In the genomic region with DNA sequence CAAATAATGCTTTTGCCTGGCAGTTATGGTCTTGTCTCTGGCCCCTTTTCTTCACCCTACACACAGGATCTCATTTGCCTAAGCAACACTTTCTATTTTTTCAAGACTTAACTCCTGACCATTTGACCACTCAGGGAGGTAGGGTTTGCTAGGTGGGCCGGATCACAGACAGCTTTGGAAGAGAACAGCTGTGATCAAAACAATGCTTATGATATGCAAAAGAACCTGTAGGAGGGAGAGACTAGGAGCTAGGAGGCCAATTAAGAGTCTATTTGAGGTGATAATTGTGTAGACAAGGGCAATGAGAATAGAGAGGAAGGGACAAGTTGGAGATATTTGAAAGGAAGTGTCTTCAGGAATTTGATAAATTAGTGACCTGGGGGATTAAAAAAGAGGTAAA, we compare ENCODE assay signal across 27 cellular contexts.
"Had no signal": no experiment of that assay in that cellular context is flagged by ENCODE, and none has a peak within 500 bp of the region (broad histone marks: within the 10 kb centered on the region; RNA-seq: fewer than 3 reads in every experiment).

No MANE protein-coding gene starts in this region.

- H3K4me1 ChIP-seq: adrenal gland, ascending aorta, colonic mucosa, gastroesophageal sphincter, right lobe of liver, uterus had no signal

- H3K27me3 ChIP-seq: adrenal gland, ascending aorta, cardiac muscle cell, colonic mucosa, dorsolateral prefrontal cortex, right lobe of liver, uterus had no signal

- H3K27ac ChIP-seq: adrenal gland, ascending aorta, cardiac muscle cell, colonic mucosa, dorsolateral prefrontal cortex, gastroesophageal sphincter, left ventricle myocardium inferior, right lobe of liver, thoracic aorta, uterus had no signal

- H3K9me3 ChIP-seq: adrenal gland, ascending aorta, colonic mucosa, gastroesophageal sphincter, left ventricle myocardium inferior, right lobe of liver, thoracic aorta, uterus had no signal

- DNase-seq: activated CD4-positive, alpha-beta memory T cell treated with anti-CD3 and anti-CD28 coated beads for 36 hours; activated CD4-positive, alpha-beta T cell treated with anti-CD3 and anti-CD28 coated beads for 48 hours; activated CD8-positive, alpha-beta memory T cell treated with anti-CD3 and anti-CD28 coated beads, Interleukin-2, amount 50 U/mL, for 4 hours; activated effector memory CD4-positive, alpha-beta T cell treated with anti-CD3 and anti-CD28 coated beads, Interleukin-2, amount 50 U/mL, for 16 hours; activated naive CD4-positive, alpha-beta T cell treated with anti-CD3 and anti-CD28 coated beads for 36 hours; activated naive CD8-positive, alpha-beta T cell treated with anti-CD3 and anti-CD28 coated beads for 36 hours; activated T-cell treated with anti-CD3 and anti-CD28 coated beads, Interleukin-2, amount 50 U/mL, for 1 hour; adrenal gland; cerebellar nuclear complex; colonic mucosa; dorsolateral prefrontal cortex; effector memory CD4-positive, alpha-beta T cell; erythroblast; hippocampal formation; left ventricle myocardium inferior; posterior cingulate gyrus; right lobe of liver; stimulated activated CD4-positive, alpha-beta T cell treated with anti-CD3 and anti-CD28 coated beads, Interleukin-4, amount 100 ng/mL, for 24 hours; trophoblast cell; uterus had no signal

- ATAC-seq: gastroesophageal sphincter; right lobe of liver; stimulated activated effector memory CD8-positive, alpha-beta T cell treated with anti-CD3 and anti-CD28 coated beads, Interleukin-12 subunit alpha, Interleukin-12 subunit beta, amount 100 ng/mL, for 72 hours had no signal

- H3K36me3 ChIP-seq: adrenal gland, ascending aorta, cardiac muscle cell, colonic mucosa, gastroesophageal sphincter, left ventricle myocardium inferior, right lobe of liver, thoracic aorta, uterus had no signal

- H3K4me3 ChIP-seq: adrenal gland, ascending aorta, cardiac muscle cell, colonic mucosa, dorsolateral prefrontal cortex, gastroesophageal sphincter, left ventricle myocardium inferior, lung, right lobe of liver, thoracic aorta, uterus had no signal

- FAIRE-seq: islet of Langerhans had no signal
